In the genomic region with DNA sequence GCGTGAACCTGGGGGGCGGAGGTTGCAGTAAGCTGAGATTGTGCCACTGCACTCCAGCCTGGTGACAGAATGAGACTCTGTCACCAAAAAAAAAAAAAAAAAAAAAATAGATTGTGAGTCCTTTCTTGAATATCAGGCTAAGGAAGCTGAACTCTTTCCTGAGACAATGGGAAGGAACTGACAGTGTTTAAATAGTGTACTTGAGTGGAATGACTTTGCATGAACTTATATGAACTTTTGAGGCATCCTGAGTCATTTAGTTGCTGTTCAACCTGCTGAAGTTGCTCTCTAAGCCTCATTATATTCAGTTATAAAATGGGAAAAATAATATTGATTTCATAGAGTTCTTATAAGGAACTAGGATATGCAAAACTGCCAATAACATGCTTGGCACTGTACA, we compare ENCODE assay signal across 26 cellular contexts.
"Had no signal": no experiment of that assay in that cellular context is flagged by ENCODE, and none has a peak within 500 bp of the region (broad histone marks: within the 10 kb centered on the region; RNA-seq: fewer than 3 reads in every experiment).

No MANE protein-coding gene starts in this region.

- H3K9me3 ChIP-seq: ascending aorta, thoracic aorta had no signal

- DNase-seq: activated CD4-positive, alpha-beta T cell treated with anti-CD3 and anti-CD28 coated beads for 4 hours; activated CD4-positive, alpha-beta T cell treated with anti-CD3 and anti-CD28 coated beads, Interleukin-2, amount 50 U/mL, for 4 hours; activated CD8-positive, alpha-beta memory T cell treated with anti-CD3 and anti-CD28 coated beads for 24 hours; activated effector memory CD4-positive, alpha-beta T cell treated with Interleukin-2 at 50 U/mL for 16 hours; activated naive CD4-positive, alpha-beta T cell treated with anti-CD3 and anti-CD28 coated beads for 36 hours; activated naive CD8-positive, alpha-beta T cell treated with anti-CD3 and anti-CD28 coated beads, Interleukin-2, amount 10 ng/mL, durations not matched to agents 7 days and 5 days; effector memory CD8-positive, alpha-beta T cell; left colon; mesendoderm; natural killer cell; posterior cingulate gyrus; stimulated activated CD4-positive, alpha-beta T cell treated with anti-CD3 and anti-CD28 coated beads, Interleukin-12 subunit alpha, Interleukin-12 subunit beta, amount 100 ng/mL, for 4 hours; stimulated activated CD4-positive, alpha-beta T cell treated with anti-CD3 and anti-CD28 coated beads, Interleukin-4, amount 100 ng/mL, for 24 hours; SW 1271; T-helper 9 cell; trophoblast cell had no signal

- ATAC-seq: effector memory CD8-positive, alpha-beta T cell; left colon; natural killer cell; sciatic nerve; stimulated activated effector memory CD8-positive, alpha-beta T cell treated with anti-CD3 and anti-CD28 coated beads, Interleukin-12 subunit alpha, Interleukin-12 subunit beta, amount 100 ng/mL, for 72 hours had no signal

- H3K27ac ChIP-seq: ascending aorta, coronary artery, hepatocyte, neural progenitor cell, skin epidermis, thoracic aorta, VCaP had no signal

- H3K36me3 ChIP-seq: ascending aorta, neural progenitor cell, thoracic aorta had no signal

- H3K4me3 ChIP-seq: ascending aorta, coronary artery, hepatocyte, lung, neural progenitor cell, skin epidermis, thoracic aorta had no signal

- H3K27me3 ChIP-seq: ascending aorta, hepatocyte, neural progenitor cell had no signal
